26 cellular contexts compared by ENCODE assay signal in the genomic region with DNA sequence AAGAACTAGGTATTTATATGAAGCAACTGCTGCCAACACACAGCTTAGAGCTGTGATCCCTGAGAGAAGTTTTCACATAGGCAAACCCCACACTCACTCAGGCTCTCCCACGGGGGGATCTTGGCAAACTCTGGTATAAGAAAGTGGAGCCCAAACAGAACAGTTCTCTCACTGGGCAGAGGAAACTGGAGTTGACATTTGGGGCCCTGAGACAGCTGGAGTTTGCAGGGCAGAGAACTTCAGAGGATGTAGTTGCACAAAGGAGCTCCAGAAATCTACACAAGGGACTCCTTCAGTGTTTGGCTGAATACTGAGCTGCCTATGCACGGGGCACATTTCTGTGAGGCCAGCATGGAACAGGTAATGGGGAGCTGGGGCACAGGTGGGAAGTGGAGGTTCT.
"Had no signal": no experiment of that assay in that cellular context is flagged by ENCODE, and none has a peak within 500 bp of the region (broad histone marks: within the 10 kb centered on the region; RNA-seq: fewer than 3 reads in every experiment).

No MANE protein-coding gene starts in this region.

- H3K4me3 Mint-ChIP-seq: memory B cell; natural killer cell; stimulated activated effector memory CD8-positive, alpha-beta T cell treated with anti-CD3 and anti-CD28 coated beads, Interleukin-12 subunit alpha, Interleukin-12 subunit beta, amount 100 ng/mL, for 72 hours had no signal

- H3K4me1 ChIP-seq: foreskin keratinocyte, pancreas, right lobe of liver had no signal

- DNase-seq: dorsolateral prefrontal cortex; effector CD4-positive, alpha-beta T cell; foreskin keratinocyte; heart left ventricle; kidney glomerular epithelial cell; left colon; natural killer cell; occipital lobe; retina; right lobe of liver; small intestine; stimulated activated CD4-positive, alpha-beta T cell treated with anti-CD3 and anti-CD28 coated beads, Interleukin-12 subunit alpha, Interleukin-12 subunit beta, amount 100 ng/mL, for 4 hours; stimulated activated CD4-positive, alpha-beta T cell treated with anti-CD3 and anti-CD28 coated beads, Interleukin-1b, Interleukin-23, amount 100 ng/mL, for 48 hours; stimulated activated CD4-positive, alpha-beta T cell treated with anti-CD3 and anti-CD28 coated beads, Interleukin-4, amount 100 ng/mL, for 1 hour; stimulated activated naive CD4-positive, alpha-beta T cell treated with Interleukin-2 at 50 U/mL for 16 hours; stomach; upper lobe of right lung; uterus had no signal

- FAIRE-seq: islet of Langerhans, pancreas, small intestine had no signal

- H3K27me3 ChIP-seq: gastroesophageal sphincter, heart left ventricle, hepatocyte, pancreas, right lobe of liver, tibial artery, upper lobe of right lung, uterus had no signal

- H3K36me3 Mint-ChIP-seq: memory B cell; natural killer cell; stimulated activated effector memory CD8-positive, alpha-beta T cell treated with anti-CD3 and anti-CD28 coated beads, Interleukin-12 subunit alpha, Interleukin-12 subunit beta, amount 100 ng/mL, for 72 hours had no signal

- H3K27ac Mint-ChIP-seq: memory B cell; natural killer cell; stimulated activated effector memory CD8-positive, alpha-beta T cell treated with anti-CD3 and anti-CD28 coated beads, Interleukin-12 subunit alpha, Interleukin-12 subunit beta, amount 100 ng/mL, for 72 hours had no signal

- H3K4me1 Mint-ChIP-seq: memory B cell; natural killer cell; stimulated activated effector memory CD8-positive, alpha-beta T cell treated with anti-CD3 and anti-CD28 coated beads, Interleukin-12 subunit alpha, Interleukin-12 subunit beta, amount 100 ng/mL, for 72 hours had no signal

- H3K9me3 ChIP-seq: pancreas, right lobe of liver, tibial artery, uterus had no signal

- ATAC-seq: foreskin keratinocyte; gastroesophageal sphincter; heart left ventricle; left colon; natural killer cell; pancreas; right lobe of liver; stimulated activated effector memory CD8-positive, alpha-beta T cell treated with anti-CD3 and anti-CD28 coated beads, Interleukin-12 subunit alpha, Interleukin-12 subunit beta, amount 100 ng/mL, for 72 hours; upper lobe of right lung had no signal

- H3K36me3 ChIP-seq: gastroesophageal sphincter, heart left ventricle, pancreas, right lobe of liver, stomach, tibial artery, upper lobe of right lung, uterus had no signal

- H3K27ac ChIP-seq: dorsolateral prefrontal cortex, foreskin keratinocyte, gastroesophageal sphincter, heart left ventricle, hepatocyte, pancreas, right lobe of liver, stomach, tibial artery, upper lobe of right lung, uterus had no signal

- H3K4me3 ChIP-seq: dorsolateral prefrontal cortex, gastroesophageal sphincter, heart left ventricle, hepatocyte, lung, pancreas, right lobe of liver, stomach, tibial artery, upper lobe of right lung, uterus had no signal
